ENCODE assay signal across 14 cellular contexts in genomic region chr1:183711691-183712401, GRCh38. TPM values are rescaled to one million over a fixed set of nuclear protein-coding genes. Genes with fewer than 3 reads are reported as not detected.
DNase-seq lines count a peak whose midpoint lies in the region; TF ChIP-seq lines count a peak whose summit lies in the region.
"Had no signal": no experiment of that assay in that cellular context is flagged by ENCODE, and none has a peak within 500 bp of the region (broad histone marks: within the 10 kb centered on the region; RNA-seq: fewer than 3 reads in every experiment).

No MANE protein-coding gene starts in this region.

- TF ChIP-seq CTCF in fibroblast of villous mesenchyme (IDR thresholded peaks at IDR 0.05; ENCODE audit: insufficient read depth, low read depth, low read length), result no peak

- H3K27me3 Mint-ChIP-seq in activated CD4-positive, alpha-beta memory T cell treated with anti-CD3 and anti-CD28 coated beads for 36 hours, result no peaks in the 10 kb centered on the region
- H3K27me3 Mint-ChIP-seq: activated naive CD8-positive, alpha-beta T cell treated with anti-CD3 and anti-CD28 coated beads, Interleukin-2, amount 10 ng/mL, durations not matched to agents 7 days and 5 days; CD4-positive, CD25-positive, alpha-beta regulatory T cell; effector memory CD8-positive, alpha-beta T cell; naive B cell had no signal

- H3K9me3 Mint-ChIP-seq in activated CD4-positive, alpha-beta memory T cell treated with anti-CD3 and anti-CD28 coated beads for 36 hours, result no peaks in the 10 kb centered on the region
- H3K9me3 Mint-ChIP-seq: activated naive CD8-positive, alpha-beta T cell treated with anti-CD3 and anti-CD28 coated beads, Interleukin-2, amount 10 ng/mL, durations not matched to agents 7 days and 5 days; CD4-positive, CD25-positive, alpha-beta regulatory T cell; effector memory CD8-positive, alpha-beta T cell; naive B cell had no signal

- H3K27ac Mint-ChIP-seq in activated CD4-positive, alpha-beta memory T cell treated with anti-CD3 and anti-CD28 coated beads for 36 hours, result no peak overlapping the region
- H3K27ac Mint-ChIP-seq: activated naive CD8-positive, alpha-beta T cell treated with anti-CD3 and anti-CD28 coated beads, Interleukin-2, amount 10 ng/mL, durations not matched to agents 7 days and 5 days; CD4-positive, CD25-positive, alpha-beta regulatory T cell; effector memory CD8-positive, alpha-beta T cell; naive B cell had no signal

- H3K4me3 Mint-ChIP-seq in activated CD4-positive, alpha-beta memory T cell treated with anti-CD3 and anti-CD28 coated beads for 36 hours, result no peak overlapping the region
- H3K4me3 Mint-ChIP-seq: activated naive CD8-positive, alpha-beta T cell treated with anti-CD3 and anti-CD28 coated beads, Interleukin-2, amount 10 ng/mL, durations not matched to agents 7 days and 5 days; CD4-positive, CD25-positive, alpha-beta regulatory T cell; effector memory CD8-positive, alpha-beta T cell; naive B cell had no signal

- CTCF ChIA-PET in activated CD4-positive, alpha-beta memory T cell treated with anti-CD3 and anti-CD28 coated beads for 36 hours (lab: Charles Lee), result interaction anchor here (0.5 to 1.3 kb wide), 4 partner anchors 9 to 730 kb away, joined by 3 to 5 read pairs (median 3); no protein-coding TSS in a partner anchor

- peak; percentile 22 for DNase-seq in ELR (ENCODE audit: low read depth)
- DNase-seq in SK-MEL-5 (ENCODE audit: low read depth, low spot score), result peak; percentile 35
- peak; percentile 79 for DNase-seq in fibroblast of villous mesenchyme (ENCODE audit: low read depth)
- DNase-seq in pulmonary artery endothelial cell (ENCODE audit: low read depth, low spot score), result peak; percentile 43
- no peak for DNase-seq in NCI-H1417 treated with DMSO at 0.1 percent for 48 hours (lab: John Stamatoyannopoulos, UW)
- no peak for DNase-seq in NCI-H748 treated with DMSO at 0.1 percent for 48 hours (lab: John Stamatoyannopoulos, UW)
- no peak for DNase-seq in activated CD4-positive, alpha-beta memory T cell treated with anti-CD3 and anti-CD28 coated beads for 36 hours
- no peak for DNase-seq in germinal center (ENCODE audit: low spot score)
- DNase-seq: activated naive CD8-positive, alpha-beta T cell treated with anti-CD3 and anti-CD28 coated beads, Interleukin-2, amount 10 ng/mL, durations not matched to agents 7 days and 5 days; CD4-positive, CD25-positive, alpha-beta regulatory T cell; effector memory CD8-positive, alpha-beta T cell; naive B cell; NCI-H2081 treated with DMSO at 0.1 percent for 48 hours; Peyer's patch had no signal

- H3K36me3 Mint-ChIP-seq in activated CD4-positive, alpha-beta memory T cell treated with anti-CD3 and anti-CD28 coated beads for 36 hours, result no peaks in the 10 kb centered on the region
- H3K36me3 Mint-ChIP-seq: activated naive CD8-positive, alpha-beta T cell treated with anti-CD3 and anti-CD28 coated beads, Interleukin-2, amount 10 ng/mL, durations not matched to agents 7 days and 5 days; naive B cell had no signal

- POLR2A ChIA-PET in activated CD4-positive, alpha-beta memory T cell treated with anti-CD3 and anti-CD28 coated beads for 36 hours (lab: Charles Lee), result no interaction called here

- no peak overlapping the region for H3K4me3 ChIP-seq in fibroblast of villous mesenchyme (ENCODE audit: low read depth, low read length)
- H3K4me3 ChIP-seq: Peyer's patch had no signal

- H3K4me1 Mint-ChIP-seq in activated CD4-positive, alpha-beta memory T cell treated with anti-CD3 and anti-CD28 coated beads for 36 hours (ENCODE audit: low read depth), result no peaks in the 10 kb centered on the region
- H3K4me1 Mint-ChIP-seq: activated naive CD8-positive, alpha-beta T cell treated with anti-CD3 and anti-CD28 coated beads, Interleukin-2, amount 10 ng/mL, durations not matched to agents 7 days and 5 days; CD4-positive, CD25-positive, alpha-beta regulatory T cell; naive B cell had no signal

- in situ Hi-C loops in SK-MEL-5 (cut with HindIII; ENCODE audit: low pct_unique_long_range_greater_than_20kb, low sequenced_read_pairs), result no loop called here

- intact Hi-C loops in activated CD4-positive, alpha-beta memory T cell treated with anti-CD3 and anti-CD28 coated beads for 36 hours (cut with micrococcal nuclease), result no loop called here

RNA-seq across cellular contexts. Expression of gene APOBEC4, which starts 58.7 kb away (rescaled TPM):
- not detected in 2 replicates for total RNA-seq in SK-MEL-5 (2014; rRNA removed; shearing (Covaris generic))
- not detected in 2 replicates for polyA plus RNA-seq in SK-MEL-5 (2015; cell fraction: cytosol; rRNA removed)
- polyA plus RNA-seq in SK-MEL-5 (2015; cell fraction: nucleus; rRNA removed), result not detected in 2 replicates
- total RNA-seq in fibroblast of villous mesenchyme, result not detected in 2 replicates
- not detected in 2 replicates for total RNA-seq in pulmonary artery endothelial cell
- not detected for total RNA-seq in activated CD4-positive, alpha-beta memory T cell treated with anti-CD3 and anti-CD28 coated beads for 36 hours
- total RNA-seq: activated naive CD8-positive, alpha-beta T cell treated with anti-CD3 and anti-CD28 coated beads, Interleukin-2, amount 10 ng/mL, durations not matched to agents 7 days and 5 days; CD4-positive, CD25-positive, alpha-beta regulatory T cell had no signal
- polyA plus RNA-seq: CD4-positive, CD25-positive, alpha-beta regulatory T cell had no signal

Comparison
In these comparisons a context has a peak if more than half of its experiments do, and no peak if none do; other contexts are left out.
1. DNase-seq: peak in ELR (single experiment), SK-MEL-5 (single experiment), fibroblast of villous mesenchyme (single experiment) and pulmonary artery endothelial cell (single experiment); none in NCI-H1417 treated with DMSO at 0.1 percent for 48 hours (single experiment), NCI-H748 treated with DMSO at 0.1 percent for 48 hours (single experiment), activated CD4-positive, alpha-beta memory T cell treated with anti-CD3 and anti-CD28 coated beads for 36 hours (single experiment) and germinal center (single experiment).